ENCODE assay signal across 9 cellular contexts in genomic region chr3:140128217-140129137, GRCh38.
A peak's percentile ranks its signal among the peaks of the same experiment; 100 is the strongest.
DNase-seq lines count a peak whose midpoint lies in the region; ATAC-seq and TF ChIP-seq lines count a peak whose summit lies in the region.
"Had no signal": no experiment of that assay in that cellular context is flagged by ENCODE, and none has a peak within 500 bp of the region (broad histone marks: within the 10 kb centered on the region; RNA-seq: fewer than 3 reads in every experiment).

No MANE protein-coding gene starts in this region.

- ATAC-seq in HG02885 (IDR thresholded peaks at IDR 0.05; ENCODE audit: poor library complexity, unreplicated experiment) (peak; percentile 78), GM18519 (IDR thresholded peaks at IDR 0.05; ENCODE audit: low FRiP score, unreplicated experiment) (no peak)

- H2AFZ ChIP-seq in OCI-LY3 (ENCODE audit: low read depth, low read length): peak overlapping the region; percentile 75; the same call in 1 of the 2 replicates

- no peaks in the 10 kb centered on the region for H4K20me1 ChIP-seq in OCI-LY3 (ENCODE audit: insufficient read depth, low read length)

- no peaks in the 10 kb centered on the region for H3K36me3 ChIP-seq in OCI-LY3 (replicated peaks; ENCODE audit: low read depth, low read length)

- H3K9me3 Mint-ChIP-seq in activated naive CD4-positive, alpha-beta T cell treated with anti-CD3 and anti-CD28 coated beads for 36 hours: no peaks in the 10 kb centered on the region

- no peak overlapping the region for H3K4me3 ChIP-seq in OCI-LY3 (ENCODE audit: low read length)
- H3K4me3 ChIP-seq in fibroblast of mammary gland (ENCODE audit: control insufficient read depth, low read depth, low read length): no peak overlapping the region

- H3K4me1 ChIP-seq in OCI-LY3 (ENCODE audit: low read length): no peaks in the 10 kb centered on the region

- H3K36me3 Mint-ChIP-seq in activated naive CD4-positive, alpha-beta T cell treated with anti-CD3 and anti-CD28 coated beads for 36 hours (ENCODE audit: low read depth): no peaks in the 10 kb centered on the region
- H3K36me3 Mint-ChIP-seq: activated naive CD8-positive, alpha-beta T cell had no signal

- no peak overlapping the region for H3K4me2 ChIP-seq in OCI-LY3 (ENCODE audit: low read length)

- no peak overlapping the region for H3K9ac ChIP-seq in OCI-LY3 (ENCODE audit: low read length)

- H3K27ac ChIP-seq in OCI-LY3 (ENCODE audit: low read length): no peak overlapping the region

- TF ChIP-seq CTCF in OCI-LY3 (IDR thresholded peaks at IDR 0.05; ENCODE audit: low read depth, low read length): peak; percentile 66
- TF ChIP-seq CTCF in fibroblast of mammary gland (conservative IDR thresholded peaks at IDR 0.05; ENCODE audit: control insufficient read depth, insufficient read depth, low read depth, low read length): peak; percentile 41

- DNase-seq in activated naive CD4-positive, alpha-beta T cell treated with anti-CD3 and anti-CD28 coated beads for 36 hours: peak; percentile 30
- DNase-seq in activated naive CD4-positive, alpha-beta T cell treated with anti-CD3 and anti-CD28 coated beads, Interleukin-2, amount 50 U/mL, for 16 hours: no peak
- DNase-seq in fibroblast of mammary gland (ENCODE audit: low read depth): peak; percentile 19
- peak; percentile 7 for DNase-seq in renal cortical epithelial cell (ENCODE audit: low read depth)
- no peak for DNase-seq in occipital lobe (lab: John Stamatoyannopoulos, UW)

- no peaks in the 10 kb centered on the region for H3K27me3 ChIP-seq in OCI-LY3 (ENCODE audit: low read depth, low read length)

- no peak overlapping the region for H3K27ac Mint-ChIP-seq in activated naive CD4-positive, alpha-beta T cell treated with anti-CD3 and anti-CD28 coated beads for 36 hours
- H3K27ac Mint-ChIP-seq: activated naive CD8-positive, alpha-beta T cell had no signal

- no peaks in the 10 kb centered on the region for H3K9me3 ChIP-seq in OCI-LY3 (ENCODE audit: insufficient read depth, low read length)

- no peaks in the 10 kb centered on the region for H3K27me3 Mint-ChIP-seq in activated naive CD4-positive, alpha-beta T cell treated with anti-CD3 and anti-CD28 coated beads for 36 hours (ENCODE audit: low read depth)
- H3K27me3 Mint-ChIP-seq: activated naive CD8-positive, alpha-beta T cell had no signal

- intact Hi-C loops in activated naive CD4-positive, alpha-beta T cell treated with anti-CD3 and anti-CD28 coated beads for 36 hours (cut with micrococcal nuclease): loop anchor here (2.0 to 10.0 kb wide), 2 partner anchors 64 to 734 kb away; no protein-coding TSS in a partner anchor

- H3K79me2 ChIP-seq in OCI-LY3 (ENCODE audit: low read length): no peaks in the 10 kb centered on the region

- H3K4me1 Mint-ChIP-seq in activated naive CD4-positive, alpha-beta T cell treated with anti-CD3 and anti-CD28 coated beads for 36 hours (ENCODE audit: low read depth): no peaks in the 10 kb centered on the region

- no peak overlapping the region for H3K4me3 Mint-ChIP-seq in activated naive CD4-positive, alpha-beta T cell treated with anti-CD3 and anti-CD28 coated beads for 36 hours
- H3K4me3 Mint-ChIP-seq: activated naive CD8-positive, alpha-beta T cell had no signal

- CTCF ChIA-PET in activated naive CD4-positive, alpha-beta T cell treated with anti-CD3 and anti-CD28 coated beads for 36 hours (lab: Charles Lee): interaction anchor here (0.7 kb wide), 1 partner anchor 256 kb away, joined by 5 read pairs; no protein-coding TSS in a partner anchor

Comparison
In these comparisons a context has a peak if more than half of its experiments do, and no peak if none do; other contexts are left out.
1. DNase-seq: peak in activated naive CD4-positive, alpha-beta T cell treated with anti-CD3 and anti-CD28 coated beads for 36 hours (single experiment), fibroblast of mammary gland (single experiment) and renal cortical epithelial cell (single experiment); none in activated naive CD4-positive, alpha-beta T cell treated with anti-CD3 and anti-CD28 coated beads, Interleukin-2, amount 50 U/mL, for 16 hours (single experiment) and occipital lobe (single experiment).